In the genomic region with DNA sequence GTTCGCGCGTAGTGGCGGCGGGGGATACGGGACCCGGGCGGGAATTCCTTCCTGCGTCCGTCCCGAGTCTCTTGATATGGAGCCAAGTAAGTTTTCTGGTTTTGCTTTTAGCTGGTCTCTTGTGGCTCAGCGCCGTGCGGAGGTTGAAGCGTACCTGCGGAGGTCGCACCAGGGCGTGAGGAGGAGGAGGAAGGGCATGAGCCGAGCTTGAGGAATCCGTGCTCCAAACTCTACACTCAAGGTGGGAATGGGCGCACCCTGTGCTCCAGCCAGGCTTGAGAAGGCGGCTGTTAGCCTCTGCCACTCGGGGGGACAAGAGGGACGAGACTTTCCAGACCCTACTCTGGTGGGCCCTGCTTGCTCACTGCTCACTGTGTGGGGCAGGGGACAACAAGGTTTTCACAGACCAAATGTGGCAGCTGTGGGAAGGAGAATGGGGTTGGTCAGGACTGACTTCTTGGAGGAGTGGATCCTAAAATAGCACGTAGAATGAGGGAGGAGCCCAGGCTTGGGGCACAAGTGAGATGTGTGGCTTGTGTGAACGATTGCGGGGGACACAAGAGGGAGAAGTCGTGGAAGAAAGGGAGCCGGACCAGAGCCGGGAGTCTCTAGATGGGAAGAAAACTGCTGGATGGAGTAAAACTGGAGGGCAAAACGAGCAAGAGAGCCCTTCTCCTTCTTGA, we compare ENCODE assay signal across 2 cellular contexts.
A peak's percentile ranks its signal among the peaks of the same experiment; 100 is the strongest.
TF ChIP-seq lines count a peak whose summit lies in the region.

No MANE protein-coding gene starts in this region.

TF ChIP-seq in HEK293, 187 proteins besides CTCF, POLR2A, EP300 and RAD21 (continued from another document):
- TF ChIP-seq, protein P1, sequence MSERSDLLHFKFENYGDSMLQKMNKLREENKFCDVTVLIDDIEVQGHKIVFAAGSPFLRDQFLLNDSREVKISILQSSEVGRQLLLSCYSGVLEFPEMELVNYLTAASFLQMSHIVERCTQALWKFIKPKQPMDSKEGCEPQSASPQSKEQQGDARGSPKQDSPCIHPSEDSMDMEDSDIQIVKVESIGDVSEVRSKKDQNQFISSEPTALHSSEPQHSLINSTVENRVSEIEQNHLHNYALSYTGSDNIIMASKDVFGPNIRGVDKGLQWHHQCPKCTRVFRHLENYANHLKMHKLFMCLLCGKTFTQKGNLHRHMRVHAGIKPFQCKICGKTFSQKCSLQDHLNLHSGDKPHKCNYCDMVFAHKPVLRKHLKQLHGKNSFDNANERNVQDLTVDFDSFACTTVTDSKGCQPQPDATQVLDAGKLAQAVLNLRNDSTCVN (tag by site-specific recombination; optimal IDR thresholded peaks at IDR 0.05), result peak; percentile 12
- TF ChIP-seq, protein P2, sequence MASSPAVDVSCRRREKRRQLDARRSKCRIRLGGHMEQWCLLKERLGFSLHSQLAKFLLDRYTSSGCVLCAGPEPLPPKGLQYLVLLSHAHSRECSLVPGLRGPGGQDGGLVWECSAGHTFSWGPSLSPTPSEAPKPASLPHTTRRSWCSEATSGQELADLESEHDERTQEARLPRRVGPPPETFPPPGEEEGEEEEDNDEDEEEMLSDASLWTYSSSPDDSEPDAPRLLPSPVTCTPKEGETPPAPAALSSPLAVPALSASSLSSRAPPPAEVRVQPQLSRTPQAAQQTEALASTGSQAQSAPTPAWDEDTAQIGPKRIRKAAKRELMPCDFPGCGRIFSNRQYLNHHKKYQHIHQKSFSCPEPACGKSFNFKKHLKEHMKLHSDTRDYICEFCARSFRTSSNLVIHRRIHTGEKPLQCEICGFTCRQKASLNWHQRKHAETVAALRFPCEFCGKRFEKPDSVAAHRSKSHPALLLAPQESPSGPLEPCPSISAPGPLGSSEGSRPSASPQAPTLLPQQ (tag by site-specific recombination; IDR thresholded peaks at IDR 0.05), result 0 out of 2 replicates have a peak, but pooled peaks have one; percentile 15

TF ChIP-seq in SK-N-SH, 30 proteins besides CTCF, POLR2A, EP300 and RAD21 (continued from another document):
- TF ChIP-seq, protein P3, sequence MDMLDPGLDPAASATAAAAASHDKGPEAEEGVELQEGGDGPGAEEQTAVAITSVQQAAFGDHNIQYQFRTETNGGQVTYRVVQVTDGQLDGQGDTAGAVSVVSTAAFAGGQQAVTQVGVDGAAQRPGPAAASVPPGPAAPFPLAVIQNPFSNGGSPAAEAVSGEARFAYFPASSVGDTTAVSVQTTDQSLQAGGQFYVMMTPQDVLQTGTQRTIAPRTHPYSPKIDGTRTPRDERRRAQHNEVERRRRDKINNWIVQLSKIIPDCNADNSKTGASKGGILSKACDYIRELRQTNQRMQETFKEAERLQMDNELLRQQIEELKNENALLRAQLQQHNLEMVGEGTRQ (IDR thresholded peaks at IDR 0.05; ENCODE audit: borderline replicate concordance, low read depth, low read length), result no peak
- no peak for TF ChIP-seq EZH2phosphoT487 (IDR thresholded peaks at IDR 0.05; ENCODE audit: borderline replicate concordance, low read depth)
- TF ChIP-seq RCOR1 (IDR thresholded peaks at IDR 0.05; ENCODE audit: low read length), result no peak
- TF ChIP-seq RXRA (IDR thresholded peaks at IDR 0.05; ENCODE audit: borderline replicate concordance, low read depth), result no peak
- no peak for TF ChIP-seq TCF12 (IDR thresholded peaks at IDR 0.05)
- TF ChIP-seq SIN3A (IDR thresholded peaks at IDR 0.05; ENCODE audit: borderline replicate concordance, low read depth, low read length), result no peak
- TF ChIP-seq, protein P4, sequence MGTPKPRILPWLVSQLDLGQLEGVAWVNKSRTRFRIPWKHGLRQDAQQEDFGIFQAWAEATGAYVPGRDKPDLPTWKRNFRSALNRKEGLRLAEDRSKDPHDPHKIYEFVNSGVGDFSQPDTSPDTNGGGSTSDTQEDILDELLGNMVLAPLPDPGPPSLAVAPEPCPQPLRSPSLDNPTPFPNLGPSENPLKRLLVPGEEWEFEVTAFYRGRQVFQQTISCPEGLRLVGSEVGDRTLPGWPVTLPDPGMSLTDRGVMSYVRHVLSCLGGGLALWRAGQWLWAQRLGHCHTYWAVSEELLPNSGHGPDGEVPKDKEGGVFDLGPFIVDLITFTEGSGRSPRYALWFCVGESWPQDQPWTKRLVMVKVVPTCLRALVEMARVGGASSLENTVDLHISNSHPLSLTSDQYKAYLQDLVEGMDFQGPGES (IDR thresholded peaks at IDR 0.05; ENCODE audit: low read depth, low read length), result no peak
- no peak for TF ChIP-seq TAF1 (IDR thresholded peaks at IDR 0.05; ENCODE audit: borderline replicate concordance, low read depth, low read length)
